In genomic region chr4:173538903-173539445, GRCh38 we compare ENCODE assay signal across 8 cellular contexts. TPM values are rescaled to one million over a fixed set of nuclear protein-coding genes. Genes with fewer than 3 reads are reported as not detected.
DNase-seq lines count a peak whose midpoint lies in the region; ATAC-seq, FAIRE-seq and TF ChIP-seq lines count a peak whose summit lies in the region.

No MANE protein-coding gene starts in this region.

- H3K18ac ChIP-seq in mesenchymal stem cell (ENCODE audit: low read depth in 1 of 2, low read length in 2 of 2), result peak overlapping the region; percentile 96 to 97

- no peak overlapping the region for H2AK5ac ChIP-seq in mesenchymal stem cell (ENCODE audit: low read length, severe bottlenecking)

- peak overlapping the region; percentile 45 for H4K8ac ChIP-seq in mesenchymal stem cell (ENCODE audit: low read length)

- no peak for FAIRE-seq in GM19239 (lab: Jason Lieb, UNC)

- peak overlapping the region in 1 of 2 experiments; percentile 84 for H3K4me3 ChIP-seq in mesenchymal stem cell (ENCODE audit: insufficient read depth in 1 of 2, low read depth in 1 of 2, low read length in 2 of 2)
- peak overlapping the region; percentile 35 for H3K4me3 ChIP-seq in upper lobe of right lung

- peak overlapping the region in 1 of 2 experiments; percentile 55 for H3K14ac ChIP-seq in mesenchymal stem cell (ENCODE audit: low read length in 2 of 2)

- H3K27me3 ChIP-seq in mesenchymal stem cell (ENCODE audit: control insufficient read depth in 1 of 2, insufficient read depth in 1 of 2, low read length in 2 of 2) (peaks cover 0 to 72% of the 10 kb centered on the region in 2 experiments), upper lobe of right lung (peaks cover 97% of the 10 kb centered on the region)

- DNase-seq in activated T-cell treated with anti-CD3 and anti-CD28 coated beads, Interleukin-2, amount 50 U/mL, for 72 hours, result no peak
- no peak for DNase-seq in activated T-cell treated with anti-CD3 and anti-CD28 coated beads, Interleukin-2, amount 50 U/mL, for 1 hour
- no peak for DNase-seq in activated naive CD8-positive, alpha-beta T cell treated with anti-CD3 and anti-CD28 coated beads, Interleukin-2, amount 50 U/mL, for 24 hours
- DNase-seq in mesenchymal stem cell (no peak), upper lobe of right lung (no peak), GM19239 (ENCODE audit: insufficient read length, low spot score) (no peak), GOT3 (lab: John Stamatoyannopoulos, UW) (no peak)

- peak overlapping the region; percentile 0 to 26 for H2BK12ac ChIP-seq in mesenchymal stem cell (ENCODE audit: low read length in 2 of 2)

- peaks cover 69% of the 10 kb centered on the region for H3K27me3 Mint-ChIP-seq in activated T-cell treated with anti-CD3 and anti-CD28 coated beads, Interleukin-2, amount 50 U/mL, for 72 hours (ENCODE audit: low read depth)
- peaks cover 75% of the 10 kb centered on the region for H3K27me3 Mint-ChIP-seq in activated naive CD8-positive, alpha-beta T cell treated with anti-CD3 and anti-CD28 coated beads, Interleukin-2, amount 50 U/mL, for 24 hours

- H2AFZ ChIP-seq in mesenchymal stem cell (ENCODE audit: low read depth, low read length), result peak overlapping the region; percentile 57

- H3K4me1 Mint-ChIP-seq in activated T-cell treated with anti-CD3 and anti-CD28 coated beads, Interleukin-2, amount 50 U/mL, for 72 hours (ENCODE audit: low read depth), result peaks cover 15% of the 10 kb centered on the region
- peaks cover 10% of the 10 kb centered on the region for H3K4me1 Mint-ChIP-seq in activated naive CD8-positive, alpha-beta T cell treated with anti-CD3 and anti-CD28 coated beads, Interleukin-2, amount 50 U/mL, for 24 hours

- peaks cover 0 to 2% of the 10 kb centered on the region in 2 donors for H3K36me3 Mint-ChIP-seq in activated T-cell treated with anti-CD3 and anti-CD28 coated beads, Interleukin-2, amount 50 U/mL, for 72 hours (ENCODE audit: insufficient read depth in 2 of 2)
- H3K36me3 Mint-ChIP-seq in activated naive CD8-positive, alpha-beta T cell treated with anti-CD3 and anti-CD28 coated beads, Interleukin-2, amount 50 U/mL, for 24 hours (ENCODE audit: low read depth), result peaks cover 2% of the 10 kb centered on the region

- H3K36me3 ChIP-seq in mesenchymal stem cell (ENCODE audit: control insufficient read depth in 1 of 2, insufficient read depth in 2 of 2, low read depth in 1 of 2, low read length in 2 of 2), result no peaks in the 10 kb centered on the region
- no peaks in the 10 kb centered on the region for H3K36me3 ChIP-seq in upper lobe of right lung

- H3K4me2 ChIP-seq in mesenchymal stem cell (ENCODE audit: low read length, poor library complexity, severe bottlenecking), result peak overlapping the region; percentile 62

- ATAC-seq in activated T-cell treated with anti-CD3 and anti-CD28 coated beads, Interleukin-2, amount 50 U/mL, for 72 hours (replicated peaks in 1 of 2), result no peak
- ATAC-seq in activated naive CD8-positive, alpha-beta T cell treated with anti-CD3 and anti-CD28 coated beads, Interleukin-2, amount 50 U/mL, for 24 hours, result no peak
- ATAC-seq in upper lobe of right lung (no peak), GM18858 (IDR thresholded peaks at IDR 0.05; ENCODE audit: unreplicated experiment) (no peak)

- no peak overlapping the region for H3K27ac ChIP-seq in mesenchymal stem cell (ENCODE audit: low read length, poor library complexity, severe bottlenecking)
- no peak overlapping the region for H3K27ac ChIP-seq in upper lobe of right lung

- intact Hi-C loops in upper lobe of right lung (cut with DNase I), result no loop called here

- H3K4me3 Mint-ChIP-seq in activated T-cell treated with anti-CD3 and anti-CD28 coated beads, Interleukin-2, amount 50 U/mL, for 72 hours, result peak overlapping the region; percentile 67 to 84
- H3K4me3 Mint-ChIP-seq in activated naive CD8-positive, alpha-beta T cell treated with anti-CD3 and anti-CD28 coated beads, Interleukin-2, amount 50 U/mL, for 24 hours, result peak overlapping the region; percentile 69

- peak overlapping the region; percentile 50 for H2BK120ac ChIP-seq in mesenchymal stem cell (ENCODE audit: low read depth, low read length)

- H2BK15ac ChIP-seq in mesenchymal stem cell (ENCODE audit: low read depth, poor library complexity, severe bottlenecking), result no peak overlapping the region

- no peak overlapping the region for H2BK5ac ChIP-seq in mesenchymal stem cell (ENCODE audit: low read depth, low read length, poor library complexity, severe bottlenecking)

- H4K91ac ChIP-seq in mesenchymal stem cell (ENCODE audit: low read length), result peak overlapping the region; percentile 97

- H3K4ac ChIP-seq in mesenchymal stem cell (ENCODE audit: low read depth in 1 of 2, low read length in 2 of 2), result peak overlapping the region in 1 of 2 experiments; percentile 84

- no peaks in the 10 kb centered on the region for H3K9me3 ChIP-seq in mesenchymal stem cell (ENCODE audit: control insufficient read depth, low read length)
- no peaks in the 10 kb centered on the region for H3K9me3 ChIP-seq in upper lobe of right lung

- WGBS in mesenchymal stem cell, result 8% methylated on average over 13 of the region's 15 CpGs

- H3K9ac ChIP-seq in mesenchymal stem cell (ENCODE audit: low read length), result peak overlapping the region; percentile 84

- peaks cover 0 to 2% of the 10 kb centered on the region in 2 donors for H3K9me3 Mint-ChIP-seq in activated T-cell treated with anti-CD3 and anti-CD28 coated beads, Interleukin-2, amount 50 U/mL, for 72 hours
- H3K9me3 Mint-ChIP-seq in activated naive CD8-positive, alpha-beta T cell treated with anti-CD3 and anti-CD28 coated beads, Interleukin-2, amount 50 U/mL, for 24 hours, result peaks cover 4% of the 10 kb centered on the region

- H3K27ac Mint-ChIP-seq in activated T-cell treated with anti-CD3 and anti-CD28 coated beads, Interleukin-2, amount 50 U/mL, for 72 hours, result no peak overlapping the region
- H3K27ac Mint-ChIP-seq in activated naive CD8-positive, alpha-beta T cell treated with anti-CD3 and anti-CD28 coated beads, Interleukin-2, amount 50 U/mL, for 24 hours, result no peak overlapping the region

- TF ChIP-seq CTCF in upper lobe of right lung (IDR thresholded peaks at IDR 0.05), result no peak

- H3K79me1 ChIP-seq in mesenchymal stem cell (replicated peaks; ENCODE audit: low read length, poor library complexity, severe bottlenecking), result no peaks in the 10 kb centered on the region

- peaks cover 10% of the 10 kb centered on the region for H3K4me1 ChIP-seq in mesenchymal stem cell (ENCODE audit: control insufficient read depth, insufficient read depth, low read depth, low read length)
- H3K4me1 ChIP-seq in upper lobe of right lung, result peaks cover 15% of the 10 kb centered on the region

- peak overlapping the region in 1 of 2 experiments; percentile 59 for H3K23ac ChIP-seq in mesenchymal stem cell (ENCODE audit: low read length in 2 of 2)

RNA-seq across cellular contexts. Expression of gene HAND2, which starts 8.9 kb away (rescaled TPM):
- not detected for total RNA-seq in activated T-cell treated with anti-CD3 and anti-CD28 coated beads, Interleukin-2, amount 50 U/mL, for 72 hours
- polyA plus RNA-seq in mesenchymal stem cell (2013, experiment 1 of 2), result 171 TPM
- 173 TPM for polyA plus RNA-seq in mesenchymal stem cell (2013, experiment 2 of 2)
- not detected for total RNA-seq in upper lobe of right lung
